ENCODE assay signal across 30 cellular contexts in genomic region chr6:144595266-144595665, GRCh38.
"Had no signal": no experiment of that assay in that cellular context is flagged by ENCODE, and none has a peak within 500 bp of the region (broad histone marks: within the 10 kb centered on the region; RNA-seq: fewer than 3 reads in every experiment).

No MANE protein-coding gene starts in this region.

- ATAC-seq: left colon; sciatic nerve; stimulated activated effector memory CD8-positive, alpha-beta T cell treated with anti-CD3 and anti-CD28 coated beads, Interleukin-12 subunit alpha, Interleukin-12 subunit beta, amount 100 ng/mL, for 72 hours had no signal

- H3K27ac ChIP-seq: breast epithelium, esophagus muscularis mucosa, hepatocyte, parathyroid adenoma, thoracic aorta had no signal

- H3K4me3 ChIP-seq: breast epithelium, esophagus muscularis mucosa, hepatocyte, thoracic aorta had no signal

- H3K36me3 ChIP-seq: breast epithelium, thoracic aorta had no signal

- H3K9me3 ChIP-seq: breast epithelium, thoracic aorta had no signal

- H3K27ac Mint-ChIP-seq: activated CD4-positive, alpha-beta memory T cell treated with anti-CD3 and anti-CD28 coated beads, Interleukin-2, amount 10 ng/mL, durations not matched to agents 7 days and 5 days; activated CD4-positive, alpha-beta T cell treated with anti-CD3 and anti-CD28 coated beads, Interleukin-2, amount 10 ng/mL, durations not matched to agents 7 days and 5 days; activated T-cell treated with anti-CD3 and anti-CD28 coated beads, Interleukin-2, amount 50 U/mL, for 24 hours; mesothelial cell of epicardium; stimulated activated effector memory CD8-positive, alpha-beta T cell treated with anti-CD3 and anti-CD28 coated beads, Interleukin-12 subunit alpha, Interleukin-12 subunit beta, amount 100 ng/mL, for 72 hours; stimulated activated naive CD8-positive, alpha-beta T cell treated with anti-CD3 and anti-CD28 coated beads, Interleukin-15, Interleukin-2, amounts not matched to agents 100 ng/mL and 50 ng/mL, for 24 hours had no signal

- H3K4me1 Mint-ChIP-seq: neural crest cell had no signal

- DNase-seq: activated CD4-positive, alpha-beta memory T cell treated with anti-CD3 and anti-CD28 coated beads, Interleukin-2, amount 10 ng/mL, durations not matched to agents 7 days and 5 days; activated CD4-positive, alpha-beta T cell treated with anti-CD3 and anti-CD28 coated beads, Interleukin-2, amount 10 ng/mL, durations not matched to agents 7 days and 5 days; activated CD4-positive, CD25-positive, alpha-beta regulatory T cell treated with anti-CD3 and anti-CD28 coated beads, Interleukin-2, amount 50 U/mL, for 72 hours; activated CD8-positive, alpha-beta memory T cell treated with anti-CD3 and anti-CD28 coated beads, Interleukin-2, amount 50 U/mL, for 48 hours; activated gamma-delta T cell; activated T-cell treated with anti-CD3 and anti-CD28 coated beads, Interleukin-2, amount 50 U/mL, for 24 hours; aorta; dermis blood vessel endothelial cell; effector CD4-positive, alpha-beta T cell; kidney; left colon; mammary epithelial cell; naive B cell; occipital lobe; small intestine; stimulated activated CD4-positive, alpha-beta T cell treated with anti-CD3 and anti-CD28 coated beads, Interleukin-4, amount 100 ng/mL, for 24 hours; T-helper 2 cell; trophoblast cell had no signal

- H3K4me3 Mint-ChIP-seq: activated CD4-positive, alpha-beta memory T cell treated with anti-CD3 and anti-CD28 coated beads, Interleukin-2, amount 10 ng/mL, durations not matched to agents 7 days and 5 days; activated CD4-positive, alpha-beta T cell treated with anti-CD3 and anti-CD28 coated beads, Interleukin-2, amount 10 ng/mL, durations not matched to agents 7 days and 5 days; activated naive CD4-positive, alpha-beta T cell treated with anti-CD3 and anti-CD28 coated beads, Interleukin-2, amount 50 U/mL, for 24 hours; activated T-cell treated with anti-CD3 and anti-CD28 coated beads, Interleukin-2, amount 50 U/mL, for 24 hours; central memory CD8-positive, alpha-beta T cell; mesothelial cell of epicardium; naive B cell; neural crest cell; stimulated activated effector memory CD8-positive, alpha-beta T cell treated with anti-CD3 and anti-CD28 coated beads, Interleukin-12 subunit alpha, Interleukin-12 subunit beta, amount 100 ng/mL, for 72 hours; stimulated activated naive CD8-positive, alpha-beta T cell treated with anti-CD3 and anti-CD28 coated beads, Interleukin-15, Interleukin-2, amounts not matched to agents 100 ng/mL and 50 ng/mL, for 24 hours had no signal

- H3K27me3 ChIP-seq: breast epithelium, esophagus muscularis mucosa, hepatocyte had no signal

- H3K27me3 Mint-ChIP-seq: activated CD4-positive, alpha-beta memory T cell treated with anti-CD3 and anti-CD28 coated beads, Interleukin-2, amount 10 ng/mL, durations not matched to agents 7 days and 5 days; activated CD4-positive, alpha-beta T cell treated with anti-CD3 and anti-CD28 coated beads, Interleukin-2, amount 10 ng/mL, durations not matched to agents 7 days and 5 days; activated naive CD4-positive, alpha-beta T cell treated with anti-CD3 and anti-CD28 coated beads, Interleukin-2, amount 50 U/mL, for 24 hours; activated T-cell treated with anti-CD3 and anti-CD28 coated beads, Interleukin-2, amount 50 U/mL, for 24 hours; central memory CD8-positive, alpha-beta T cell; naive B cell; stimulated activated naive CD8-positive, alpha-beta T cell treated with anti-CD3 and anti-CD28 coated beads, Interleukin-15, Interleukin-2, amounts not matched to agents 100 ng/mL and 50 ng/mL, for 24 hours had no signal

- H3K9me3 Mint-ChIP-seq: activated CD4-positive, alpha-beta memory T cell treated with anti-CD3 and anti-CD28 coated beads, Interleukin-2, amount 10 ng/mL, durations not matched to agents 7 days and 5 days; activated naive CD4-positive, alpha-beta T cell treated with anti-CD3 and anti-CD28 coated beads, Interleukin-2, amount 50 U/mL, for 24 hours; central memory CD8-positive, alpha-beta T cell; stimulated activated effector memory CD8-positive, alpha-beta T cell treated with anti-CD3 and anti-CD28 coated beads, Interleukin-12 subunit alpha, Interleukin-12 subunit beta, amount 100 ng/mL, for 72 hours had no signal

- H3K4me1 ChIP-seq: breast epithelium, parathyroid adenoma had no signal
